ENCODE assay signal across 8 cellular contexts in genomic region chr1:151991663-151992344, GRCh38. TPM values are rescaled to one million over a fixed set of nuclear protein-coding genes. Genes with fewer than 3 reads are reported as not detected.
DNase-seq lines count a peak whose midpoint lies in the region; ATAC-seq lines count a peak whose summit lies in the region.

No MANE protein-coding gene starts in this region.

- H3K4me1 Mint-ChIP-seq in activated naive CD8-positive, alpha-beta T cell (ENCODE audit: low read depth) = peaks cover 68% of the 10 kb centered on the region
- H3K4me1 Mint-ChIP-seq in stimulated activated effector memory CD8-positive, alpha-beta T cell treated with anti-CD3 and anti-CD28 coated beads, Interleukin-12 subunit alpha, Interleukin-12 subunit beta, amount 100 ng/mL, for 72 hours = peaks cover 63% of the 10 kb centered on the region

- H3K36me3 Mint-ChIP-seq in activated naive CD8-positive, alpha-beta T cell = no peaks in the 10 kb centered on the region
- H3K36me3 Mint-ChIP-seq in stimulated activated effector memory CD8-positive, alpha-beta T cell treated with anti-CD3 and anti-CD28 coated beads, Interleukin-12 subunit alpha, Interleukin-12 subunit beta, amount 100 ng/mL, for 72 hours = peaks cover 58% of the 10 kb centered on the region

- H3K4me1 ChIP-seq in iPS-20b (ENCODE audit: insufficient read depth, low read length) = peaks cover 42% of the 10 kb centered on the region

- H3K4me3 ChIP-seq in iPS-20b (ENCODE audit: low read length) = peak overlapping the region; percentile 82

- no peaks in the 10 kb centered on the region for H3K9me3 Mint-ChIP-seq in activated naive CD8-positive, alpha-beta T cell (ENCODE audit: low read depth)
- no peaks in the 10 kb centered on the region for H3K9me3 Mint-ChIP-seq in stimulated activated effector memory CD8-positive, alpha-beta T cell treated with anti-CD3 and anti-CD28 coated beads, Interleukin-12 subunit alpha, Interleukin-12 subunit beta, amount 100 ng/mL, for 72 hours

- DNase-seq in HT1080 (ENCODE audit: low read depth) = peak; percentile 37
- no peak for DNase-seq in stimulated activated effector memory CD8-positive, alpha-beta T cell treated with anti-CD3 and anti-CD28 coated beads, Interleukin-12 subunit alpha, Interleukin-12 subunit beta, amount 100 ng/mL, for 72 hours (ENCODE audit: low spot score in 2 of 2)
- no peak for DNase-seq in NK-92 treated with Interleukin-12 subunit alpha and Interleukin-12 subunit beta, amount 100 ng/mL, for 24 hours (lab: John Stamatoyannopoulos, UW)
- DNase-seq in stimulated activated CD4-positive, alpha-beta T cell treated with anti-CD3 and anti-CD28 coated beads, Interleukin-2, amount 100 ng/mL, for 48 hours = no peak
- DNase-seq in middle frontal gyrus (ENCODE audit: extremely low spot score, low spot score) = no peak

- no peak for ATAC-seq in stimulated activated effector memory CD8-positive, alpha-beta T cell treated with anti-CD3 and anti-CD28 coated beads, Interleukin-12 subunit alpha, Interleukin-12 subunit beta, amount 100 ng/mL, for 72 hours
- ATAC-seq in GM18502 (IDR thresholded peaks at IDR 0.05; ENCODE audit: poor library complexity, unreplicated experiment) = no peak

- H3K27ac Mint-ChIP-seq in activated naive CD8-positive, alpha-beta T cell = no peak overlapping the region
- peak overlapping the region; percentile 93 for H3K27ac Mint-ChIP-seq in stimulated activated effector memory CD8-positive, alpha-beta T cell treated with anti-CD3 and anti-CD28 coated beads, Interleukin-12 subunit alpha, Interleukin-12 subunit beta, amount 100 ng/mL, for 72 hours

- no peak overlapping the region for H3K27ac ChIP-seq in iPS-20b (ENCODE audit: low read length)

- H3K4me3 Mint-ChIP-seq in activated naive CD8-positive, alpha-beta T cell = peak overlapping the region; percentile 94
- peak overlapping the region; percentile 89 for H3K4me3 Mint-ChIP-seq in stimulated activated effector memory CD8-positive, alpha-beta T cell treated with anti-CD3 and anti-CD28 coated beads, Interleukin-12 subunit alpha, Interleukin-12 subunit beta, amount 100 ng/mL, for 72 hours

- H3K9me3 ChIP-seq in iPS-20b (ENCODE audit: insufficient read depth, low read depth, low read length) = no peaks in the 10 kb centered on the region

- peaks cover 53% of the 10 kb centered on the region for H3K27me3 ChIP-seq in iPS-20b (ENCODE audit: insufficient read depth, low read length)

- H3K9ac ChIP-seq in iPS-20b (ENCODE audit: low read depth, low read length) = peak overlapping the region; percentile 67; the same call in 1 of the 2 replicates

- H3K36me3 ChIP-seq in iPS-20b (ENCODE audit: insufficient read depth, low read depth, low read length) = no peaks in the 10 kb centered on the region

- no peaks in the 10 kb centered on the region for H3K27me3 Mint-ChIP-seq in activated naive CD8-positive, alpha-beta T cell

RNA-seq across cellular contexts. Expression of gene S100A10, which starts 1.9 kb away (rescaled TPM):
- 218 and 367 TPM in 2 replicates for total RNA-seq in HT1080 (2014; rRNA removed; shearing (Covaris generic))
- 334 and 366 TPM in 2 replicates for polyA plus RNA-seq in HT1080 (2015; cell fraction: cytosol; rRNA removed)
- 96.3 and 105 TPM in 2 replicates for polyA plus RNA-seq in HT1080 (2015; cell fraction: nucleus; rRNA removed)

RNA-seq across cellular contexts. Expression of gene S100A11, which starts 45.0 kb away (rescaled TPM):
- 301 and 528 TPM in 2 replicates for total RNA-seq in HT1080 (2014; rRNA removed; shearing (Covaris generic))
- polyA plus RNA-seq in HT1080 (2015; cell fraction: cytosol; rRNA removed) = 1,129 and 1,169 TPM in 2 replicates
- 272 and 345 TPM in 2 replicates for polyA plus RNA-seq in HT1080 (2015; cell fraction: nucleus; rRNA removed)
